ENCODE assay signal across 12 cellular contexts in the genomic region with DNA sequence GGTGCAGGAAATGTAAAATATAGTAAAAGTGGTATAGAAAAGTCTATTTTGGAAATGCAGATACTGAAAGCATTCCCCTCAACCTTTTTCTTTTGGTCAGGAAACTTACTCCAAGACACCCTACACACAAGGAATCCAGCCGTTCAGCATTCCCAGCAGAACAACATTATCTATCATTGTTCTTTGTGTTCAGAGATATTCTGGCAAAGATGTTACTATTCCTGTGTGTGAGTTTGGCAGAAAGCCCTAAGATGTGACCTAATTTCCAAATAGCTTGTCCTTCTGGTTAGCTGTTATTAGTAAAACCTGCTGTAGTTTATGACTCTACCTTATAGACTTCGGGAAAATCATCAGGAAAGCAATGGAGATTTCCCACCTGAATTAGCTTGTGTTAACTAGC.
DNase-seq lines count a peak whose midpoint lies in the region; ATAC-seq and TF ChIP-seq lines count a peak whose summit lies in the region.
"Had no signal": no experiment of that assay in that cellular context is flagged by ENCODE, and none has a peak within 500 bp of the region (broad histone marks: within the 10 kb centered on the region; RNA-seq: fewer than 3 reads in every experiment).

No MANE protein-coding gene starts in this region.

- H3K36me3 Mint-ChIP-seq in activated B cell treated with CpG ODN at 0.5 μM for 24 hours (ENCODE audit: low read depth) (no peaks in the 10 kb centered on the region), T-cell (no peaks in the 10 kb centered on the region), T-helper 17 cell (ENCODE audit: low read depth) (no peaks in the 10 kb centered on the region)
- H3K36me3 Mint-ChIP-seq: stimulated activated effector memory CD8-positive, alpha-beta T cell treated with anti-CD3 and anti-CD28 coated beads, Interleukin-12 subunit alpha, Interleukin-12 subunit beta, amount 100 ng/mL, for 72 hours had no signal

- CTCF ChIA-PET in activated B cell treated with CpG ODN at 0.5 μM for 24 hours (lab: Charles Lee) (interaction anchor here (0.5 to 2.4 kb wide), 4 partner anchors 16 to 172 kb away, joined by 3 to 7 read pairs (median 4); no protein-coding TSS in a partner anchor), T-cell (lab: Charles Lee) (interaction anchor here in 1 of 2 donors (0.7 to 1.4 kb wide), 2 partner anchors 108 to 173 kb away, joined by 3 to 7 read pairs; no protein-coding TSS in a partner anchor)

- H3K9ac ChIP-seq in parathyroid adenoma = no peak overlapping the region

- in situ Hi-C loops in G401 (cut with HindIII; ENCODE audit: low sequenced_read_pairs) = no loop called here

- H3K4me1 Mint-ChIP-seq in activated B cell treated with CpG ODN at 0.5 μM for 24 hours (peaks cover 63% of the 10 kb centered on the region), T-cell (peaks cover 35 to 51% (median 44%) of the 10 kb centered on the region in 3 donors), T-helper 17 cell (peaks cover 7% of the 10 kb centered on the region)

- no peak overlapping the region for H2AFZ ChIP-seq in parathyroid adenoma

- H3K36me3 ChIP-seq in parathyroid adenoma (ENCODE audit: control insufficient read depth, insufficient read depth, low read length) (no peaks in the 10 kb centered on the region), lower lobe of right lung (no peaks in the 10 kb centered on the region)

- peaks cover 2% of the 10 kb centered on the region for H3K9me3 Mint-ChIP-seq in activated B cell treated with CpG ODN at 0.5 μM for 24 hours
- H3K9me3 Mint-ChIP-seq in T-cell = no peaks in the 10 kb centered on the region
- H3K9me3 Mint-ChIP-seq: stimulated activated effector memory CD8-positive, alpha-beta T cell treated with anti-CD3 and anti-CD28 coated beads, Interleukin-12 subunit alpha, Interleukin-12 subunit beta, amount 100 ng/mL, for 72 hours had no signal

- POLR2A ChIA-PET in activated B cell treated with CpG ODN at 0.5 μM for 24 hours (lab: Charles Lee) (interaction anchor here (1.9 to 2.2 kb wide), 3 partner anchors 18 to 103 kb away, joined by 8 to 14 read pairs (median 9); no protein-coding TSS in a partner anchor), T-cell (lab: Charles Lee) (interaction anchor here (0.5 to 1.1 kb wide), 3 partner anchors 7 to 1005 kb away, joined by 3 to 8 read pairs (median 4); partner anchors contain the start of gene ACTR2 (in 1 of the 2))

- DNase-seq in G401 (ENCODE audit: low spot score) = peak; percentile 97
- DNase-seq in activated B cell treated with CpG ODN at 0.5 μM for 24 hours = no peak
- DNase-seq in foreskin keratinocyte = peak in 1 of 2 donors; percentile 62
- no peak for DNase-seq in OCI-M1 (lab: John Stamatoyannopoulos, UW)
- no peak for DNase-seq in T-cell
- no peak for DNase-seq in T-helper 17 cell
- no peak for DNase-seq in lower lobe of right lung
- DNase-seq: NCI-H1105 treated with DMSO at 0.1 percent for 48 hours; NK-92 treated with Interleukin-12 subunit alpha and Interleukin-12 subunit beta, amount 100 ng/mL, for 24 hours had no signal

- H3K9me3 ChIP-seq in parathyroid adenoma (ENCODE audit: control insufficient read depth, low read length) (no peaks in the 10 kb centered on the region), T-helper 17 cell (ENCODE audit: control insufficient read depth, low read length, poor library complexity, severe bottlenecking) (no peaks in the 10 kb centered on the region), lower lobe of right lung (no peaks in the 10 kb centered on the region)

- H3K4me3 ChIP-seq in parathyroid adenoma (ENCODE audit: low read depth, low read length) = no peak overlapping the region
- H3K4me3 ChIP-seq in lower lobe of right lung = no peak overlapping the region
- H3K4me3 ChIP-seq: GM12878 had no signal

- intact Hi-C loops in activated B cell treated with CpG ODN at 0.5 μM for 24 hours (cut with micrococcal nuclease) = no loop called here
- intact Hi-C loops in lower lobe of right lung (cut with DNase I) = no loop called here

- peaks cover 10% of the 10 kb centered on the region for H3K4me1 ChIP-seq in foreskin keratinocyte
- H3K4me1 ChIP-seq in parathyroid adenoma = peaks cover 10% of the 10 kb centered on the region
- H3K4me1 ChIP-seq in lower lobe of right lung = peaks cover 25% of the 10 kb centered on the region

- TF ChIP-seq CTCF in activated B cell treated with CpG ODN at 0.5 μM for 24 hours (IDR thresholded peaks at IDR 0.05) (no peak), foreskin keratinocyte (conservative IDR thresholded peaks at IDR 0.05) (no peak), parathyroid adenoma (IDR thresholded peaks at IDR 0.05) (no peak), lower lobe of right lung (IDR thresholded peaks at IDR 0.05) (no peak)

- H3K27me3 Mint-ChIP-seq in activated B cell treated with CpG ODN at 0.5 μM for 24 hours (no peaks in the 10 kb centered on the region), T-cell (no peaks in the 10 kb centered on the region), T-helper 17 cell (no peaks in the 10 kb centered on the region)

- no peak overlapping the region for H3K4me3 Mint-ChIP-seq in activated B cell treated with CpG ODN at 0.5 μM for 24 hours
- H3K4me3 Mint-ChIP-seq in T-cell = peak overlapping the region in 1 of 3 donors; percentile 43
- no peak overlapping the region for H3K4me3 Mint-ChIP-seq in T-helper 17 cell
- H3K4me3 Mint-ChIP-seq: stimulated activated effector memory CD8-positive, alpha-beta T cell treated with anti-CD3 and anti-CD28 coated beads, Interleukin-12 subunit alpha, Interleukin-12 subunit beta, amount 100 ng/mL, for 72 hours had no signal

- H3K27ac ChIP-seq in foreskin keratinocyte = peak overlapping the region; percentile 1
- no peak overlapping the region for H3K27ac ChIP-seq in parathyroid adenoma
- H3K27ac ChIP-seq in lower lobe of right lung = no peak overlapping the region

- H3K27ac Mint-ChIP-seq in activated B cell treated with CpG ODN at 0.5 μM for 24 hours = peak overlapping the region; percentile 95
- peak overlapping the region in 1 of 2 donors; percentile 30 for H3K27ac Mint-ChIP-seq in T-cell
- H3K27ac Mint-ChIP-seq in T-helper 17 cell = no peak overlapping the region
- H3K27ac Mint-ChIP-seq: stimulated activated effector memory CD8-positive, alpha-beta T cell treated with anti-CD3 and anti-CD28 coated beads, Interleukin-12 subunit alpha, Interleukin-12 subunit beta, amount 100 ng/mL, for 72 hours had no signal

- no peaks in the 10 kb centered on the region for H3K27me3 ChIP-seq in foreskin keratinocyte
- no peaks in the 10 kb centered on the region for H3K27me3 ChIP-seq in parathyroid adenoma (ENCODE audit: control insufficient read depth, insufficient read depth, low read length)
- H3K27me3 ChIP-seq in lower lobe of right lung (ENCODE audit: low read depth) = no peaks in the 10 kb centered on the region

- H3K79me2 ChIP-seq in parathyroid adenoma = no peaks in the 10 kb centered on the region

- H3K4me2 ChIP-seq in parathyroid adenoma (ENCODE audit: low read length) = peak overlapping the region; percentile 1

- no peak for ATAC-seq in activated B cell treated with CpG ODN at 0.5 μM for 24 hours (ENCODE audit: low read depth)
- ATAC-seq in foreskin keratinocyte = no peak
- ATAC-seq in T-cell (replicated peaks in 1 of 4) = no peak
- ATAC-seq in T-helper 17 cell = no peak
- no peak for ATAC-seq in lower lobe of right lung
- ATAC-seq: stimulated activated effector memory CD8-positive, alpha-beta T cell treated with anti-CD3 and anti-CD28 coated beads, Interleukin-12 subunit alpha, Interleukin-12 subunit beta, amount 100 ng/mL, for 72 hours had no signal
